11 cellular contexts compared by ENCODE assay signal in genomic region chr20:35285806-35286076, GRCh38. TPM values are rescaled to one million over a fixed set of nuclear protein-coding genes. Genes with fewer than 3 reads are reported as not detected.
DNase-seq lines count a peak whose midpoint lies in the region; ATAC-seq, FAIRE-seq and TF ChIP-seq lines count a peak whose summit lies in the region.
"Had no signal": no experiment of that assay in that cellular context is flagged by ENCODE, and none has a peak within 500 bp of the region (broad histone marks: within the 10 kb centered on the region; RNA-seq: fewer than 3 reads in every experiment).

No MANE protein-coding gene starts in this region.

- H3K27me3 ChIP-seq in CD8-positive, alpha-beta memory T cell (ENCODE audit: insufficient read depth, low read length, poor library complexity, severe bottlenecking): no peaks in the 10 kb centered on the region
- no peaks in the 10 kb centered on the region for H3K27me3 ChIP-seq in astrocyte (ENCODE audit: insufficient read depth, low read length)
- peaks cover 14% of the 10 kb centered on the region for H3K27me3 ChIP-seq in MM.1S (replicated peaks; ENCODE audit: insufficient read depth, low read length)
- no peaks in the 10 kb centered on the region for H3K27me3 ChIP-seq in prostate gland (replicated peaks; ENCODE audit: insufficient read depth)

- peaks cover 37% of the 10 kb centered on the region for H3K79me2 ChIP-seq in astrocyte (ENCODE audit: insufficient read depth, low read length)
- H3K79me2 ChIP-seq in MM.1S (ENCODE audit: low read length): peaks cover 29% of the 10 kb centered on the region

- POLR2A ChIA-PET in CD8-positive, alpha-beta memory T cell (lab: Charles Lee): no interaction called here

- no peak overlapping the region for H3K27ac ChIP-seq in CD8-positive, alpha-beta memory T cell (ENCODE audit: low read depth, low read length)
- H3K27ac ChIP-seq in astrocyte (ENCODE audit: low read depth, low read length): no peak overlapping the region
- no peak overlapping the region for H3K27ac ChIP-seq in MM.1S (ENCODE audit: low read length)
- H3K27ac ChIP-seq in prostate gland: no peak overlapping the region

- H3K27me3 Mint-ChIP-seq in CD8-positive, alpha-beta memory T cell: peaks cover 0 to 1% of the 10 kb centered on the region in 2 donors
- H3K27me3 Mint-ChIP-seq in IgD-negative memory B cell: no peaks in the 10 kb centered on the region
- peaks cover 5% of the 10 kb centered on the region for H3K27me3 Mint-ChIP-seq in astrocyte (ENCODE audit: low read depth, unreplicated experiment)
- no peaks in the 10 kb centered on the region for H3K27me3 Mint-ChIP-seq in mesothelial cell of epicardium (ENCODE audit: low read depth)

- peaks cover 1% of the 10 kb centered on the region for H3K36me3 ChIP-seq in CD8-positive, alpha-beta memory T cell (ENCODE audit: insufficient read depth, low read length)
- no peaks in the 10 kb centered on the region for H3K36me3 ChIP-seq in astrocyte (ENCODE audit: insufficient read depth, low read length)
- H3K36me3 ChIP-seq in MM.1S (replicated peaks; ENCODE audit: insufficient read depth, low read length): no peaks in the 10 kb centered on the region
- H3K36me3 ChIP-seq in prostate gland: no peaks in the 10 kb centered on the region

- no peak overlapping the region for H3K4me3 ChIP-seq in CD8-positive, alpha-beta memory T cell (ENCODE audit: low read length)
- H3K4me3 ChIP-seq in astrocyte (ENCODE audit: insufficient read depth, low read depth, low read length): no peak overlapping the region
- no peak overlapping the region for H3K4me3 ChIP-seq in MM.1S (ENCODE audit: low read length)
- H3K4me3 ChIP-seq in prostate gland: no peak overlapping the region

- H2AFZ ChIP-seq in astrocyte (ENCODE audit: low read depth, low read length) (no peak overlapping the region), MM.1S (ENCODE audit: low read length) (no peak overlapping the region; the same call in 1 of the 2 replicates)

- H3K4me3 Mint-ChIP-seq in CD8-positive, alpha-beta memory T cell: peak overlapping the region; percentile 87 to 98 (median 90)
- H3K4me3 Mint-ChIP-seq in IgD-negative memory B cell (peak overlapping the region; percentile 51 to 99 (median 96)), astrocyte (ENCODE audit: unreplicated experiment) (peak overlapping the region; percentile 95), mesothelial cell of epicardium (peak overlapping the region; percentile 96)

- H4K20me1 ChIP-seq in astrocyte (ENCODE audit: insufficient read depth, low read length) (peaks cover 15% of the 10 kb centered on the region), MM.1S (ENCODE audit: insufficient read depth, low read length) (no peaks in the 10 kb centered on the region)

- peaks cover 14% of the 10 kb centered on the region for H3K4me1 ChIP-seq in CD8-positive, alpha-beta memory T cell (ENCODE audit: insufficient read depth, low read length)
- peaks cover 18% of the 10 kb centered on the region for H3K4me1 ChIP-seq in astrocyte (ENCODE audit: insufficient read depth, low read length)
- H3K4me1 ChIP-seq in MM.1S (ENCODE audit: low read length): peaks cover 5% of the 10 kb centered on the region; the same call in 1 of the 2 replicates
- no peaks in the 10 kb centered on the region for H3K4me1 ChIP-seq in prostate gland (replicated peaks)

- no peak for FAIRE-seq in astrocyte (lab: Jason Lieb, UNC)

- intact Hi-C loops in prostate gland (cut with DNase I): no loop called here

- TF ChIP-seq CTCF in astrocyte (IDR thresholded peaks at IDR 0.05; ENCODE audit: insufficient read depth, low read depth, low read length) (no peak), mesothelial cell of epicardium (IDR thresholded peaks at IDR 0.05; ENCODE audit: unreplicated experiment) (no peak), MM.1S (IDR thresholded peaks at IDR 0.05; ENCODE audit: low read length) (no peak), prostate gland (IDR thresholded peaks at IDR 0.05) (no peak)

- no peaks in the 10 kb centered on the region for H3F3A ChIP-seq in MM.1S (ENCODE audit: insufficient read depth, low read length)

- DNase-seq in CD8-positive, alpha-beta memory T cell: no peak
- DNase-seq in astrocyte (ENCODE audit: low read depth): no peak
- no peak for DNase-seq in mesothelial cell of epicardium (ENCODE audit: low spot score in 2 of 2, unreplicated experiment in 2 of 2)
- no peak for DNase-seq in MM.1S
- no peak for DNase-seq in prostate gland (ENCODE audit: low spot score)
- DNase-seq in stimulated activated naive CD4-positive, alpha-beta T cell (lab: John Stamatoyannopoulos, UW): no peak
- DNase-seq: DMS153, NCI-H1417 treated with DMSO at 0.1 percent for 48 hours, SIG-M5 had no signal

- CTCF ChIA-PET in CD8-positive, alpha-beta memory T cell (lab: Charles Lee): no interaction called here

- peak overlapping the region; percentile 20 to 93 (median 82) for H3K27ac Mint-ChIP-seq in CD8-positive, alpha-beta memory T cell
- H3K27ac Mint-ChIP-seq in IgD-negative memory B cell: peak overlapping the region in 2 of 3 donors; percentile 3 to 33
- peak overlapping the region; percentile 70 for H3K27ac Mint-ChIP-seq in astrocyte (ENCODE audit: unreplicated experiment)
- H3K27ac Mint-ChIP-seq in mesothelial cell of epicardium: no peak overlapping the region

- H3K4me2 ChIP-seq in astrocyte (ENCODE audit: low read length): peak overlapping the region; percentile 89
- no peak overlapping the region for H3K4me2 ChIP-seq in MM.1S (ENCODE audit: low read depth, low read length)

- WGBS in prostate gland: 71% methylated on average over 5 of the region's 5 CpGs

- no peak for TF ChIP-seq POLR2A in prostate gland (IDR thresholded peaks at IDR 0.05)

- H3K4me1 Mint-ChIP-seq in CD8-positive, alpha-beta memory T cell: peaks cover 22 to 41% (median 27%) of the 10 kb centered on the region in 3 donors
- peaks cover 14 to 25% (median 23%) of the 10 kb centered on the region in 3 donors for H3K4me1 Mint-ChIP-seq in IgD-negative memory B cell
- H3K4me1 Mint-ChIP-seq in astrocyte (ENCODE audit: low read depth, unreplicated experiment): peaks cover 9% of the 10 kb centered on the region
- peaks cover 23% of the 10 kb centered on the region for H3K4me1 Mint-ChIP-seq in mesothelial cell of epicardium

- H3K36me3 Mint-ChIP-seq in CD8-positive, alpha-beta memory T cell: peaks cover 0 to 25% (median 6%) of the 10 kb centered on the region in 3 donors
- peaks cover 5% of the 10 kb centered on the region for H3K36me3 Mint-ChIP-seq in IgD-negative memory B cell
- peaks cover 6% of the 10 kb centered on the region for H3K36me3 Mint-ChIP-seq in astrocyte (ENCODE audit: low read depth, unreplicated experiment)
- peaks cover 4% of the 10 kb centered on the region for H3K36me3 Mint-ChIP-seq in mesothelial cell of epicardium

- no peaks in the 10 kb centered on the region for H3K9me2 ChIP-seq in MM.1S (replicated peaks; ENCODE audit: insufficient read depth, low read length)

- no peak for ATAC-seq in GM19463 (IDR thresholded peaks at IDR 0.05; ENCODE audit: unreplicated experiment)

- no peak overlapping the region for H3K9ac ChIP-seq in astrocyte (ENCODE audit: low read length)
- no peak overlapping the region for H3K9ac ChIP-seq in MM.1S (ENCODE audit: low read length)

- H3K9me3 ChIP-seq in CD8-positive, alpha-beta memory T cell (ENCODE audit: low read length): no peaks in the 10 kb centered on the region
- H3K9me3 ChIP-seq in astrocyte (ENCODE audit: insufficient read depth, low read depth, low read length) (no peaks in the 10 kb centered on the region), MM.1S (replicated peaks; ENCODE audit: insufficient read depth, low read length) (no peaks in the 10 kb centered on the region), prostate gland (no peaks in the 10 kb centered on the region)

- no peaks in the 10 kb centered on the region for H3K9me3 Mint-ChIP-seq in CD8-positive, alpha-beta memory T cell
- H3K9me3 Mint-ChIP-seq in IgD-negative memory B cell: no peaks in the 10 kb centered on the region
- no peaks in the 10 kb centered on the region for H3K9me3 Mint-ChIP-seq in astrocyte (ENCODE audit: unreplicated experiment)
- H3K9me3 Mint-ChIP-seq in mesothelial cell of epicardium: no peaks in the 10 kb centered on the region

RNA-seq across cellular contexts. Expression of gene EIF6, which starts 1.2 kb away (rescaled TPM):
- 100 to 1,000 TPM; 204 to 207 TPM for total RNA-seq in CD8-positive, alpha-beta memory T cell
- polyA plus RNA-seq in CD8-positive, alpha-beta memory T cell: 171 TPM
- polyA plus RNA-seq in IgD-negative memory B cell: 204 TPM
- total RNA-seq in astrocyte: 232 and 271 TPM in 2 replicates
- total RNA-seq in mesothelial cell of epicardium: 104 to 107 TPM (median 106 TPM) in 3 replicates
- total RNA-seq in prostate gland: 10 to 100 TPM; 78.2 to 93.9 TPM

RNA-seq across cellular contexts. Expression of gene FAM83C, which starts 6.5 kb away (rescaled TPM):
- total RNA-seq in CD8-positive, alpha-beta memory T cell: not detected
- not detected for polyA plus RNA-seq in CD8-positive, alpha-beta memory T cell
- polyA plus RNA-seq in IgD-negative memory B cell: not detected
- not detected in 2 replicates for total RNA-seq in astrocyte
- 0.07 TPM in 1 of 3 replicates, not detected in the others for total RNA-seq in mesothelial cell of epicardium
- total RNA-seq in prostate gland: under 1 TPM; 0.28 to 0.36 TPM

RNA-seq across cellular contexts. Expression of gene MMP24OS, which starts 7.8 kb away (rescaled TPM):
- 10 to 100 TPM; 36.5 to 36.6 TPM for total RNA-seq in CD8-positive, alpha-beta memory T cell
- polyA plus RNA-seq in CD8-positive, alpha-beta memory T cell: 14.0 TPM
- polyA plus RNA-seq in IgD-negative memory B cell: 14.0 TPM
- total RNA-seq in astrocyte (79.8 and 86.5 TPM in 2 replicates), mesothelial cell of epicardium (61.4 to 71.9 TPM (median 66.1 TPM) in 3 replicates), prostate gland (10 to 100 TPM; 35.4 to 65.8 TPM)

RNA-seq across cellular contexts. Expression of gene MMP24, which starts 59.3 kb away (rescaled TPM):
- total RNA-seq in CD8-positive, alpha-beta memory T cell: under 1 TPM in 1 of 2 experiments, not detected in 1; 0.07 TPM
- polyA plus RNA-seq in CD8-positive, alpha-beta memory T cell: 0.18 TPM
- 0.09 TPM for polyA plus RNA-seq in IgD-negative memory B cell
- total RNA-seq in astrocyte (13.7 and 15.6 TPM in 2 replicates), mesothelial cell of epicardium (0.99 to 1.3 TPM (median 1.1 TPM) in 3 replicates), prostate gland (1 to 10 TPM in 1 of 2 donors, under 1 TPM in 1; 0.96 to 1.7 TPM)
